Comparison of ENCODE assay signal across 16 cellular contexts in genomic region chr1:94658221-94658620, GRCh38.
DNase-seq lines count a peak whose midpoint lies in the region; ATAC-seq, FAIRE-seq and TF ChIP-seq lines count a peak whose summit lies in the region.
"Had no signal": no experiment of that assay in that cellular context is flagged by ENCODE, and none has a peak within 500 bp of the region (broad histone marks: within the 10 kb centered on the region; RNA-seq: fewer than 3 reads in every experiment).

No MANE protein-coding gene starts in this region.

- no peak for FAIRE-seq in GM12892 (lab: Jason Lieb, UNC)
- FAIRE-seq: GM18507 had no signal

- TF ChIP-seq CTCF in right atrium auricular region (IDR thresholded peaks at IDR 0.05) (no peak), GM10248 (IDR thresholded peaks at IDR 0.05; ENCODE audit: control extremely low read depth, extremely low read depth, low read depth, missing control alignments) (no peak)

- H3K36me3 ChIP-seq in GM23248 (ENCODE audit: low read depth) (no peaks in the 10 kb centered on the region), right atrium auricular region (no peaks in the 10 kb centered on the region)

- peak overlapping the region; percentile 30 for H3K4me2 ChIP-seq in GM23248 (ENCODE audit: unreplicated experiment)
- H3K4me2 ChIP-seq: KMS-11 had no signal

- POLR2A ChIA-PET in GM10248 (lab: Yijun Ruan, JAX): no interaction called here

- TF ChIP-seq POLR2A in GM12892 (IDR thresholded peaks at IDR 0.05; ENCODE audit: low read depth, low read length): no peak

- H4K20me1 ChIP-seq in GM23248 (ENCODE audit: insufficient read depth): no peaks in the 10 kb centered on the region

- H3K27me3 ChIP-seq in GM23248 (replicated peaks; ENCODE audit: insufficient read depth) (no peaks in the 10 kb centered on the region), right atrium auricular region (no peaks in the 10 kb centered on the region)

- in situ Hi-C loops in GM23248 (cut with MboI): no loop called here

- CTCF ChIA-PET in GM10248 (lab: Yijun Ruan, JAX): no interaction called here

- no peak overlapping the region for H3K9ac ChIP-seq in GM23248
- H3K9ac ChIP-seq: KMS-11 had no signal

- H3K9me3 ChIP-seq in GM23248 (ENCODE audit: low read depth) (no peaks in the 10 kb centered on the region), right atrium auricular region (no peaks in the 10 kb centered on the region)

- peaks cover 23% of the 10 kb centered on the region; the same call in 1 of the 2 replicates for H3F3A ChIP-seq in GM23248 (ENCODE audit: insufficient read depth)

- peak; percentile 86 for ATAC-seq in sciatic nerve
- no peak for ATAC-seq in HG03457 (IDR thresholded peaks at IDR 0.05; ENCODE audit: unreplicated experiment)

- peak; percentile 83 for DNase-seq in GM23248
- DNase-seq in amniotic epithelial cell (ENCODE audit: low read depth): peak; percentile 55
- DNase-seq in right atrium auricular region (ENCODE audit: low spot score): peak; percentile 77
- DNase-seq in sciatic nerve (ENCODE audit: low spot score): no peak
- no peak for DNase-seq in NCI-H345 (lab: John Stamatoyannopoulos, UW)
- DNase-seq in GM10248 (ENCODE audit: extremely low spot score): no peak
- DNase-seq in GM12892 (ENCODE audit: insufficient read length): no peak
- DNase-seq: activated CD4-positive, CD25-positive, alpha-beta regulatory T cell; activated effector memory CD4-positive, alpha-beta T cell treated with anti-CD3 and anti-CD28 coated beads, Interleukin-2, amount 50 U/mL, for 16 hours; hypothalamus; NCI-H2227 treated with DMSO at 0.1 percent for 48 hours; stimulated activated CD4-positive, alpha-beta T cell treated with anti-CD3 and anti-CD28 coated beads, Interleukin-4, amount 100 ng/mL, for 4 hours; substantia nigra had no signal

- H3K79me2 ChIP-seq in GM23248 (ENCODE audit: insufficient read depth): no peaks in the 10 kb centered on the region

- 0 out of 2 replicates have a peak overlapping the region, but pooled peaks have one; percentile 10 for H2AFZ ChIP-seq in GM23248

- peaks cover 34% of the 10 kb centered on the region for H3K4me1 ChIP-seq in GM23248 (ENCODE audit: insufficient read depth)
- peaks cover 0 to 40% of the 10 kb centered on the region in 2 donors for H3K4me1 ChIP-seq in right atrium auricular region

- H3K4me3 ChIP-seq in GM23248: no peak overlapping the region
- no peak overlapping the region for H3K4me3 ChIP-seq in right atrium auricular region

- intact Hi-C loops in sciatic nerve (cut with DNase I): no loop called here

- no peaks in the 10 kb centered on the region for H3K9me2 ChIP-seq in GM23248 (ENCODE audit: insufficient read depth)

- WGBS in GM23248 (ENCODE audit: low coverage in 1 of 2, low lambda C conversion rate in 2 of 2, missing lambda C conversion rate in 2 of 2), 2 experiments: 0 to 1% methylated on average over 3 of the region's 3 CpGs

- H3K27ac ChIP-seq in GM23248 (peak overlapping the region; percentile 58), right atrium auricular region (peak overlapping the region; percentile 58 to 88)
- H3K27ac ChIP-seq: KMS-11 had no signal

Comparison
In these comparisons a context has a peak if more than half of its experiments do, and no peak if none do; other contexts are left out.
1. DNase-seq: peak in GM23248 (single experiment), amniotic epithelial cell (single experiment) and right atrium auricular region (single experiment); none in sciatic nerve (single experiment), NCI-H345 (single experiment), GM10248 (single experiment) and GM12892 (single experiment).